In genomic region chr11:66020212-66020611, GRCh38 we compare ENCODE assay signal across 17 cellular contexts. TPM values are rescaled to one million over a fixed set of nuclear protein-coding genes. Genes with fewer than 3 reads are reported as not detected.
DNase-seq lines count a peak whose midpoint lies in the region; ATAC-seq and TF ChIP-seq lines count a peak whose summit lies in the region.
"Had no signal": no experiment of that assay in that cellular context is flagged by ENCODE, and none has a peak within 500 bp of the region (broad histone marks: within the 10 kb centered on the region; RNA-seq: fewer than 3 reads in every experiment).

No MANE protein-coding gene starts in this region.

- no peak for TF ChIP-seq EP300 in SK-N-SH (IDR thresholded peaks at IDR 0.05; ENCODE audit: borderline replicate concordance in 1 of 2, low read depth in 1 of 2, low read length in 1 of 2)

- POLR2A ChIA-PET in SK-N-SH (lab: Yijun Ruan, JAX) (interaction anchor here (0.5 kb wide), 1 partner anchor 142 kb away, joined by 3 read pairs; no protein-coding TSS in a partner anchor), Panc1 (lab: Charles Lee) (no interaction called here)
- POLR2A ChIA-PET in CD8-positive, alpha-beta T cell (lab: Charles Lee) = no interaction called here

- no peaks in the 10 kb centered on the region for H3K79me1 ChIP-seq in mesenchymal stem cell (replicated peaks; ENCODE audit: low read length, poor library complexity, severe bottlenecking)

- no TSS peak for BruUV-seq in Panc1 (replicated peaks; lab: Mats Ljungman, UMichigan)

- H3K9me3 Mint-ChIP-seq in CD8-positive, alpha-beta T cell = no peaks in the 10 kb centered on the region

- peaks cover 5% of the 10 kb centered on the region for H3K4me1 Mint-ChIP-seq in CD8-positive, alpha-beta T cell (ENCODE audit: low read depth)

- no peak overlapping the region for H2BK15ac ChIP-seq in mesenchymal stem cell (ENCODE audit: low read depth, poor library complexity, severe bottlenecking)

- in situ Hi-C loops in Panc1 (cut with HindIII; ENCODE audit: low pct_unique_long_range_greater_than_20kb, low sequenced_read_pairs) = no loop called here

- no peak for TF ChIP-seq CTCF in SK-N-SH (IDR thresholded peaks at IDR 0.05)
- no peak for TF ChIP-seq CTCF in Panc1 (IDR thresholded peaks at IDR 0.05)
- no peak for TF ChIP-seq CTCF in upper lobe of right lung (IDR thresholded peaks at IDR 0.05)
- no peak for TF ChIP-seq CTCF in CD8-positive, alpha-beta T cell (IDR thresholded peaks at IDR 0.05)
- TF ChIP-seq CTCF in GM10266 (IDR thresholded peaks at IDR 0.05; ENCODE audit: control insufficient read depth, insufficient read depth, low read depth, missing control alignments) = no peak

- no peaks in the 10 kb centered on the region for H3K9me3 ChIP-seq in SK-N-SH
- H3K9me3 ChIP-seq in Panc1 (ENCODE audit: control insufficient read depth, insufficient read depth, low read depth, low read length) = no peaks in the 10 kb centered on the region
- no peaks in the 10 kb centered on the region for H3K9me3 ChIP-seq in mesenchymal stem cell (ENCODE audit: control insufficient read depth, low read length)
- no peaks in the 10 kb centered on the region for H3K9me3 ChIP-seq in upper lobe of right lung
- no peaks in the 10 kb centered on the region for H3K9me3 ChIP-seq in CD8-positive, alpha-beta T cell (ENCODE audit: low read length)

- no peak overlapping the region for H2BK120ac ChIP-seq in mesenchymal stem cell (ENCODE audit: low read depth, low read length)

- H3K27ac ChIP-seq in SK-N-SH (ENCODE audit: low read depth in 2 of 2, low read length in 1 of 2) (peak overlapping the region in 1 of 2 experiments; percentile 63; a peak in 2 of 4 replicates), Panc1 (ENCODE audit: low read length) (0 out of 2 replicates have a peak overlapping the region, but pooled peaks have one; percentile 25), mesenchymal stem cell (ENCODE audit: low read length, poor library complexity, severe bottlenecking) (no peak overlapping the region), upper lobe of right lung (no peak overlapping the region)
- no peak overlapping the region for H3K27ac ChIP-seq in CD8-positive, alpha-beta T cell (ENCODE audit: low read depth, low read length)
- H3K27ac ChIP-seq: 22Rv1 had no signal

- no peaks in the 10 kb centered on the region for H3K36me3 Mint-ChIP-seq in CD8-positive, alpha-beta T cell

- no peak overlapping the region for H3K4ac ChIP-seq in mesenchymal stem cell (ENCODE audit: low read depth in 1 of 2, low read length in 2 of 2)

- peak overlapping the region in 1 of 2 experiments; percentile 40 for H3K18ac ChIP-seq in mesenchymal stem cell (ENCODE audit: low read depth in 1 of 2, low read length in 2 of 2)

- 85% methylated on average over 8 of the region's 8 CpGs for WGBS in SK-N-SH (ENCODE audit: low lambda C conversion rate)
- 83% methylated on average over 8 of the region's 8 CpGs for WGBS in mesenchymal stem cell

- peak overlapping the region; percentile 79 for H4K8ac ChIP-seq in mesenchymal stem cell (ENCODE audit: low read length)

- no peak for TF ChIP-seq RAD21 in SK-N-SH (IDR thresholded peaks at IDR 0.05; ENCODE audit: low read length)

- no peak overlapping the region for H3K14ac ChIP-seq in mesenchymal stem cell (ENCODE audit: low read length in 2 of 2)

- peaks cover 3% of the 10 kb centered on the region for H3K27me3 Mint-ChIP-seq in CD8-positive, alpha-beta T cell (ENCODE audit: low read depth)

- H3F3A ChIP-seq in SK-N-SH (replicated peaks; ENCODE audit: insufficient read depth) = peaks cover 18% of the 10 kb centered on the region

- H3K4me2 ChIP-seq in SK-N-SH = peak overlapping the region; percentile 67; the same call in 1 of the 2 replicates
- no peak overlapping the region for H3K4me2 ChIP-seq in mesenchymal stem cell (ENCODE audit: low read length, poor library complexity, severe bottlenecking)

- CTCF ChIA-PET in SK-N-SH (lab: Yijun Ruan, JAX) = interaction anchor here (0.5 to 1.2 kb wide), 4 partner anchors 32 to 427 kb away, joined by 3 to 5 read pairs (median 4); no protein-coding TSS in a partner anchor
- CTCF ChIA-PET in Panc1 (lab: Charles Lee) = interaction anchor here (0.6 kb wide), 1 partner anchor 341 kb away, joined by 5 read pairs; no protein-coding TSS in a partner anchor
- CTCF ChIA-PET in CD8-positive, alpha-beta T cell (lab: Charles Lee) = no interaction called here

- H2BK12ac ChIP-seq in mesenchymal stem cell (ENCODE audit: low read length in 2 of 2) = peak overlapping the region in 1 of 2 experiments; percentile 65

- H3K9me2 ChIP-seq in SK-N-SH = no peaks in the 10 kb centered on the region

- H3K27ac Mint-ChIP-seq in CD8-positive, alpha-beta T cell = no peak overlapping the region

- no peak overlapping the region for H3K4me3 ChIP-seq in SK-N-SH (ENCODE audit: low read depth in 2 of 2, low read length in 1 of 2)
- H3K4me3 ChIP-seq in Panc1 (ENCODE audit: low read depth in 2 of 2, low read length in 2 of 2) = no peak overlapping the region
- H3K4me3 ChIP-seq in mesenchymal stem cell (ENCODE audit: insufficient read depth in 1 of 2, low read depth in 1 of 2, low read length in 2 of 2) = no peak overlapping the region
- no peak overlapping the region for H3K4me3 ChIP-seq in upper lobe of right lung
- no peak overlapping the region for H3K4me3 ChIP-seq in CD8-positive, alpha-beta T cell (ENCODE audit: low read depth, low read length)

- no peak overlapping the region for H3K4me3 Mint-ChIP-seq in CD8-positive, alpha-beta T cell

- peak overlapping the region; percentile 0 for H4K91ac ChIP-seq in mesenchymal stem cell (ENCODE audit: low read length)

- H3K4me1 ChIP-seq in SK-N-SH (ENCODE audit: control insufficient read depth in 1 of 2, insufficient read depth in 2 of 2, low read depth in 1 of 2, low read length in 1 of 2) = peaks cover 12 to 37% of the 10 kb centered on the region in 2 experiments; a peak in 3 of 4 replicates
- H3K4me1 ChIP-seq in Panc1 (ENCODE audit: control insufficient read depth, insufficient read depth, low read length) = peaks cover 23% of the 10 kb centered on the region
- H3K4me1 ChIP-seq in mesenchymal stem cell (ENCODE audit: control insufficient read depth, insufficient read depth, low read depth, low read length) = peaks cover 26% of the 10 kb centered on the region
- peaks cover 13% of the 10 kb centered on the region for H3K4me1 ChIP-seq in upper lobe of right lung
- H3K4me1 ChIP-seq in CD8-positive, alpha-beta T cell (ENCODE audit: insufficient read depth, low read length) = peaks cover 7% of the 10 kb centered on the region

- no peak for ATAC-seq in SK-N-SH treated with all-trans-retinoic acid at 6 μM for 48 hours
- no peak for ATAC-seq in Panc1
- peak; percentile 1 for ATAC-seq in upper lobe of right lung
- no peak for ATAC-seq in HG02973 (IDR thresholded peaks at IDR 0.05; ENCODE audit: unreplicated experiment)
- ATAC-seq in CD8-positive, alpha-beta T cell = no peak
- ATAC-seq: Right ventricle myocardium inferior had no signal

- DNase-seq in SK-N-SH (no peak), Panc1 (ENCODE audit: low read depth, low spot score) (no peak), mesenchymal stem cell (no peak), upper lobe of right lung (no peak), GM10266 (ENCODE audit: extremely low spot score) (no peak)
- DNase-seq in CD8-positive, alpha-beta T cell = no peak
- DNase-seq: COR-L47, Karpas-422, NCI-H146, NCI-H2227 treated with DMSO at 0.1 percent for 48 hours, NCI-H524 treated with DMSO at 0.1 percent for 48 hours had no signal

- no peaks in the 10 kb centered on the region for H3K36me3 ChIP-seq in SK-N-SH (replicated peaks in 1 of 2; ENCODE audit: control insufficient read depth in 1 of 2, insufficient read depth in 2 of 2, low read length in 1 of 2)
- H3K36me3 ChIP-seq in Panc1 (ENCODE audit: control insufficient read depth, insufficient read depth, low read length) = no peaks in the 10 kb centered on the region
- no peaks in the 10 kb centered on the region for H3K36me3 ChIP-seq in mesenchymal stem cell (ENCODE audit: control insufficient read depth in 1 of 2, insufficient read depth in 2 of 2, low read depth in 1 of 2, low read length in 2 of 2)
- H3K36me3 ChIP-seq in upper lobe of right lung = no peaks in the 10 kb centered on the region
- H3K36me3 ChIP-seq in CD8-positive, alpha-beta T cell (ENCODE audit: insufficient read depth, low read length) = no peaks in the 10 kb centered on the region

- no peaks in the 10 kb centered on the region for H4K20me1 ChIP-seq in SK-N-SH (ENCODE audit: insufficient read depth)

- H3K9ac ChIP-seq in SK-N-SH = no peak overlapping the region
- H3K9ac ChIP-seq in mesenchymal stem cell (ENCODE audit: low read length) = no peak overlapping the region

- no peak overlapping the region for H2BK5ac ChIP-seq in mesenchymal stem cell (ENCODE audit: low read depth, low read length, poor library complexity, severe bottlenecking)

- no peak overlapping the region for H2AFZ ChIP-seq in SK-N-SH (ENCODE audit: low read depth)
- H2AFZ ChIP-seq in mesenchymal stem cell (ENCODE audit: low read depth, low read length) = no peak overlapping the region

- peak overlapping the region; percentile 75 for H2AK5ac ChIP-seq in mesenchymal stem cell (ENCODE audit: low read length, severe bottlenecking)

- peaks cover 38% of the 10 kb centered on the region; the same call in 1 of the 2 replicates for H3K79me2 ChIP-seq in SK-N-SH (ENCODE audit: insufficient read depth)

- H3K27me3 ChIP-seq in SK-N-SH (ENCODE audit: insufficient read depth) (no peaks in the 10 kb centered on the region), Panc1 (ENCODE audit: control insufficient read depth, insufficient read depth, low read length) (no peaks in the 10 kb centered on the region), mesenchymal stem cell (ENCODE audit: control insufficient read depth in 1 of 2, insufficient read depth in 1 of 2, low read length in 2 of 2) (peaks cover 0 to 14% of the 10 kb centered on the region in 2 experiments), upper lobe of right lung (no peaks in the 10 kb centered on the region)
- no peaks in the 10 kb centered on the region for H3K27me3 ChIP-seq in CD8-positive, alpha-beta T cell (ENCODE audit: insufficient read depth, low read length)

- no peak overlapping the region for H3K23ac ChIP-seq in mesenchymal stem cell (ENCODE audit: low read length in 2 of 2)

- intact Hi-C loops in Panc1 (cut with micrococcal nuclease; ENCODE audit: unreplicated experiment) = no loop called here
- intact Hi-C loops in upper lobe of right lung (cut with DNase I) = no loop called here
- intact Hi-C loops in CD8-positive, alpha-beta T cell (cut with DNase I, micrococcal nuclease) = no loop called here

RNA-seq across cellular contexts. Expression of gene CATSPER1, which starts 6.1 kb away (rescaled TPM):
- polyA plus RNA-seq in SK-N-SH (2012; rRNA removed) = 1.9 and 2.2 TPM in 2 replicates
- 1.5 and 2.3 TPM in 2 replicates for polyA plus RNA-seq in SK-N-SH (2012; cell fraction: cytosol; rRNA removed)
- polyA plus RNA-seq in SK-N-SH (2012; cell fraction: nucleus; rRNA removed) = 1.2 and 1.5 TPM in 2 replicates
- total RNA-seq in Panc1 (2021; ENCODE audit: unreplicated experiment) = 0.15 TPM
- polyA plus RNA-seq in Panc1 (2012; ENCODE audit: insufficient read length) = 0.41 TPM
- 1.1 TPM for polyA plus RNA-seq in mesenchymal stem cell (2013, experiment 1 of 2)
- 1.2 TPM for polyA plus RNA-seq in mesenchymal stem cell (2013, experiment 2 of 2)
- 3.4 TPM for total RNA-seq in upper lobe of right lung
- total RNA-seq in CD8-positive, alpha-beta T cell = not detected
- total RNA-seq: HepG2, Right ventricle myocardium inferior had no signal

RNA-seq across cellular contexts. Expression of gene CST6, which starts 8.4 kb away (rescaled TPM):
- polyA plus RNA-seq in SK-N-SH (2012; rRNA removed) = 0.60 and 0.90 TPM in 2 replicates
- 0.24 and 0.52 TPM in 2 replicates for polyA plus RNA-seq in SK-N-SH (2012; cell fraction: cytosol; rRNA removed)
- polyA plus RNA-seq in SK-N-SH (2012; cell fraction: nucleus; rRNA removed) = 0.28 and 0.71 TPM in 2 replicates
- 0.23 TPM for total RNA-seq in Panc1 (2021; ENCODE audit: unreplicated experiment)
- polyA plus RNA-seq in Panc1 (2012; ENCODE audit: insufficient read length) = not detected
- 0.15 TPM for polyA plus RNA-seq in mesenchymal stem cell (2013, experiment 1 of 2)
- 0.05 TPM for polyA plus RNA-seq in mesenchymal stem cell (2013, experiment 2 of 2)
- 23.7 TPM for total RNA-seq in upper lobe of right lung
- not detected for total RNA-seq in CD8-positive, alpha-beta T cell
- total RNA-seq: H4, HepG2, Right ventricle myocardium inferior had no signal
- polyA plus RNA-seq: HepG2 had no signal

RNA-seq across cellular contexts. Expression of gene BANF1, which starts 17.9 kb away (rescaled TPM):
- polyA plus RNA-seq in SK-N-SH (2012; rRNA removed) = 311 and 382 TPM in 2 replicates
- 356 and 432 TPM in 2 replicates for polyA plus RNA-seq in SK-N-SH (2012; cell fraction: cytosol; rRNA removed)
- polyA plus RNA-seq in SK-N-SH (2012; cell fraction: nucleus; rRNA removed) = 131 and 164 TPM in 2 replicates
- total RNA-seq in Panc1 (2021; ENCODE audit: unreplicated experiment) (494 TPM), upper lobe of right lung (167 TPM)
- 447 TPM for polyA plus RNA-seq in Panc1 (2012; ENCODE audit: insufficient read length)
- polyA plus RNA-seq in mesenchymal stem cell (2013, experiment 1 of 2) = 251 TPM
- polyA plus RNA-seq in mesenchymal stem cell (2013, experiment 2 of 2) = 250 TPM
- 10 to 100 TPM; 31.6 to 34.0 TPM for total RNA-seq in CD8-positive, alpha-beta T cell

RNA-seq across cellular contexts. Expression of gene EIF1AD, which starts 18.3 kb away (rescaled TPM):
- 28.9 and 31.4 TPM in 2 replicates for polyA plus RNA-seq in SK-N-SH (2012; rRNA removed)
- polyA plus RNA-seq in SK-N-SH (2012; cell fraction: cytosol; rRNA removed) = 21.5 and 28.9 TPM in 2 replicates
- polyA plus RNA-seq in SK-N-SH (2012; cell fraction: nucleus; rRNA removed) = 30.7 and 36.1 TPM in 2 replicates
- 64.6 TPM for total RNA-seq in Panc1 (2021; ENCODE audit: unreplicated experiment)
- 33.7 TPM for polyA plus RNA-seq in Panc1 (2012; ENCODE audit: insufficient read length)
- polyA plus RNA-seq in mesenchymal stem cell (2013, experiment 1 of 2) = 31.6 TPM
- polyA plus RNA-seq in mesenchymal stem cell (2013, experiment 2 of 2) = 30.8 TPM
- 32.6 TPM for total RNA-seq in upper lobe of right lung
- total RNA-seq in CD8-positive, alpha-beta T cell = 100 to 1,000 TPM; 119 to 126 TPM

RNA-seq across cellular contexts. Expression of gene GAL3ST3, which starts 28.7 kb away (rescaled TPM):
- 1.9 and 3.2 TPM in 2 replicates for polyA plus RNA-seq in SK-N-SH (2012; rRNA removed)
- 1.7 and 3.4 TPM in 2 replicates for polyA plus RNA-seq in SK-N-SH (2012; cell fraction: cytosol; rRNA removed)
- polyA plus RNA-seq in SK-N-SH (2012; cell fraction: nucleus; rRNA removed) = 4.0 and 7.2 TPM in 2 replicates
- total RNA-seq in Panc1 (2021; ENCODE audit: unreplicated experiment) (not detected), upper lobe of right lung (not detected)
- not detected for polyA plus RNA-seq in Panc1 (2012; ENCODE audit: insufficient read length)
- polyA plus RNA-seq in mesenchymal stem cell (2013, experiment 1 of 2) = 0.03 TPM
- 0.04 TPM for polyA plus RNA-seq in mesenchymal stem cell (2013, experiment 2 of 2)
- not detected for total RNA-seq in CD8-positive, alpha-beta T cell
- total RNA-seq: H4, HepG2 had no signal
- polyA plus RNA-seq: HepG2 had no signal

Comparison
In these comparisons a context has a peak if more than half of its experiments do, and no peak if none do; other contexts are left out.
1. RNA of gene CST6, which starts 8.4 kb away (total RNA-seq): 23.7 TPM in upper lobe of right lung (single experiment); 0.23 TPM in Panc1 (single experiment) and not detected in CD8-positive, alpha-beta T cell; every median in the first group is over 10 times any median in the second.